20 cellular contexts compared by ENCODE assay signal in the genomic region with DNA sequence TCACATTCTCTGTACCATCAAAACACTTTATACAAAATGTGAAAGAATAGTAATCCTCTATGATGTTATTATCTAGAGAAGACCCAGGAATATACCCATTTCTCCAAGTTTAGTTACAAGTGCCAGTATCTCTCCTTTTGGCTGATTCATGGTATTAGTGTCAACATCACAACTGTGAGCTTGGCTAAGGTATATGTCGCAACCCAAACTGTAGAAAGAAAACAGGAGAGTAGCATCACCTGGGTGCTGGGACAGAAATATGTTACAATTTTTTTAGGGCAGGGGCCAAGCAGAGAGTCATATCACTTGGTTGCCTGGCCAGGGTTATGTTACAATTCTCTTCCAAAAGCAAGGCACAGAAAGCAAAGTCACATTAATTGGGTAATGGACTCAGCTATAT.
"Had no signal": no experiment of that assay in that cellular context is flagged by ENCODE, and none has a peak within 500 bp of the region (broad histone marks: within the 10 kb centered on the region; RNA-seq: fewer than 3 reads in every experiment).

No MANE protein-coding gene starts in this region.

- H3K9ac ChIP-seq: SK-N-SH had no signal

- H3K27ac ChIP-seq: HL-60 had no signal

- H3K4me2 ChIP-seq: SK-N-SH had no signal

- H3K9me3 ChIP-seq: SK-N-SH had no signal

- DNase-seq: Karpas-422, KG1, MM.1S, NCI-H1092 treated with DMSO at 0.1 percent for 48 hours, NCI-H1436, NCI-H187, NCI-H2029, NCI-H2081 treated with DMSO at 0.1 percent for 48 hours, NCI-H2171, NCI-H226, NCI-H446, NCI-H510A, NCI-H524 treated with DMSO at 0.1 percent for 48 hours, NCI-H69, NCI-H774, RPMI8226, SHP77, SK-N-SH, SW 1271 had no signal

- H3K9me2 ChIP-seq: SK-N-SH had no signal
